Comparison of ENCODE assay signal across 8 cellular contexts in genomic region chr15:88546248-88547129, GRCh38. TPM values are rescaled to one million over a fixed set of nuclear protein-coding genes. Genes with fewer than 3 reads are reported as not detected.
DNase-seq lines count a peak whose midpoint lies in the region; ATAC-seq and TF ChIP-seq lines count a peak whose summit lies in the region.

DET1 (minus strand) TSS chr15:88546681; CDS start chr15:88531705, 14,976 bp downstream.

- ATAC-seq in HG03457 (IDR thresholded peaks at IDR 0.05; ENCODE audit: unreplicated experiment), result peak; percentile 98

- H3K36me3 ChIP-seq in colonic mucosa, result no peaks in the 10 kb centered on the region

- TF ChIP-seq CTCF in colonic mucosa (IDR thresholded peaks at IDR 0.05), result peak; percentile 68

- DNase-seq in C1 segment of cervical spinal cord (lab: John Stamatoyannopoulos, UW) (peak; percentile 58 to 99 (median 95)), GM19240 (ENCODE audit: insufficient read length, low spot score) (peak; percentile 97), NCI-H510A treated with DMSO at 0.1 percent for 48 hours (lab: John Stamatoyannopoulos, UW) (peak; percentile 88), colonic mucosa (peak; percentile 96), left kidney (ENCODE audit: low read depth, low spot score) (peak; percentile 99)
- DNase-seq in activated CD4-positive, alpha-beta T cell treated with anti-CD3 and anti-CD28 coated beads for 4 hours, result peak; percentile 93 to 94
- DNase-seq in stimulated activated CD4-positive, alpha-beta T cell treated with anti-CD3 and anti-CD28 coated beads, Interleukin-1b, Interleukin-23, amount 100 ng/mL, for 48 hours, result peak; percentile 97

- H3K27ac ChIP-seq in colonic mucosa, result peak within 1 kb of the TSS; percentile 88

- H3K4me3 ChIP-seq in colonic mucosa, result peak within 1 kb of the TSS; percentile 65

- no peaks in the 10 kb centered on the region for H3K9me3 ChIP-seq in colonic mucosa

- H3K27me3 ChIP-seq in colonic mucosa, result no peaks in the 10 kb centered on the region

- peak within 1 kb of the TSS; percentile 55 to 76 for H3K9ac ChIP-seq in colonic mucosa (ENCODE audit: low read depth in 2 of 2, low read length in 2 of 2)

- intact Hi-C loops in colonic mucosa (cut with DNase I), result no loop called here

- H3K4me1 ChIP-seq in colonic mucosa, result no peaks in the 10 kb centered on the region

RNA-seq across cellular contexts. Expression of gene DET1, which starts in this region (rescaled TPM):
- 1 to 10 TPM; 4.6 to 4.9 TPM for total RNA-seq in colonic mucosa

Comparison
In these comparisons a context has a peak if more than half of its experiments do, and no peak if none do; other contexts are left out.
1. Peak in every context shown above with its lines: DNase-seq, ATAC-seq, H3K4me3 ChIP-seq and H3K27ac ChIP-seq.